14 cellular contexts compared by ENCODE assay signal in genomic region chr9:88258587-88258986, GRCh38.
DNase-seq lines count a peak whose midpoint lies in the region; ATAC-seq and TF ChIP-seq lines count a peak whose summit lies in the region.
"Had no signal": no experiment of that assay in that cellular context is flagged by ENCODE, and none has a peak within 500 bp of the region (broad histone marks: within the 10 kb centered on the region; RNA-seq: fewer than 3 reads in every experiment).

No MANE protein-coding gene starts in this region.

- H3K27ac ChIP-seq in heart left ventricle (peak overlapping the region in 5 of 12 donors; percentile 2 to 48 (median 31)), foreskin keratinocyte (no peak overlapping the region)

- peaks cover 17% of the 10 kb centered on the region for H3K4me1 Mint-ChIP-seq in neural crest cell
- H3K4me1 Mint-ChIP-seq in activated CD8-positive, alpha-beta T cell treated with anti-CD3 and anti-CD28 coated beads for 36 hours (ENCODE audit: low read depth), result peaks cover 4% of the 10 kb centered on the region

- no peak overlapping the region for H3K4me3 Mint-ChIP-seq in neural crest cell
- H3K4me3 Mint-ChIP-seq in activated CD8-positive, alpha-beta T cell treated with anti-CD3 and anti-CD28 coated beads for 36 hours, result no peak overlapping the region
- H3K4me3 Mint-ChIP-seq: activated B cell treated with CpG ODN at 0.5 μM for 24 hours; dendritic cell treated with granulocyte-macrophage colony-stimulating factor and Interleukin-4, amounts not matched to agents 40 ng/mL and 50 ng/mL, for 4 days had no signal

- H3K36me3 ChIP-seq in adipocyte (ENCODE audit: control insufficient read depth, insufficient read depth, low read length, severe bottlenecking) (no peaks in the 10 kb centered on the region), heart left ventricle (no peaks in the 10 kb centered on the region)

- POLR2A ChIA-PET in activated CD8-positive, alpha-beta T cell treated with anti-CD3 and anti-CD28 coated beads for 36 hours (lab: Charles Lee), result interaction anchor here (0.5 to 0.6 kb wide), 2 partner anchors 11 to 537 kb away, joined by 3 to 4 read pairs; no protein-coding TSS in a partner anchor

- 7 to 24% (median 11%) methylated on average over 13 of the region's 13 CpGs for WGBS in heart left ventricle, 4 donors

- DNase-seq in AG08395 (ENCODE audit: low spot score), result peak; percentile 65
- DNase-seq in adipocyte (ENCODE audit: low read depth), result peak; percentile 49
- DNase-seq in heart left ventricle, result peak; percentile 52 to 86 (median 69)
- DNase-seq in neural crest cell (ENCODE audit: low read depth, low spot score), result no peak
- DNase-seq in stimulated activated CD4-positive, alpha-beta T cell treated with anti-CD3 and anti-CD28 coated beads, Interleukin-15, amount 100 ng/mL, for 24 hours, result no peak
- no peak for DNase-seq in foreskin keratinocyte
- no peak for DNase-seq in activated CD8-positive, alpha-beta T cell treated with anti-CD3 and anti-CD28 coated beads for 36 hours
- DNase-seq: activated B cell treated with CpG ODN at 0.5 μM for 24 hours; activated gamma-delta T cell treated with Interleukin-2 at 50 U/mL for 16 hours; NCI-H345; occipital lobe; stimulated activated CD4-positive, alpha-beta T cell treated with anti-CD3 and anti-CD28 coated beads, Interleukin-4, amount 100 ng/mL, for 4 hours had no signal

- no peak overlapping the region for H3K9ac ChIP-seq in adipocyte (ENCODE audit: low read length)

- TF ChIP-seq CTCF in heart left ventricle (IDR thresholded peaks at IDR 0.05), result no peak
- no peak for TF ChIP-seq CTCF in neural crest cell (conservative IDR thresholded peaks at IDR 0.05)
- no peak for TF ChIP-seq CTCF in foreskin keratinocyte (conservative IDR thresholded peaks at IDR 0.05)
- TF ChIP-seq CTCF in activated CD8-positive, alpha-beta T cell treated with anti-CD3 and anti-CD28 coated beads for 36 hours (IDR thresholded peaks at IDR 0.05), result no peak

- H3K4me3 ChIP-seq in adipocyte (ENCODE audit: low read length), result peak overlapping the region; percentile 44
- H3K4me3 ChIP-seq in heart left ventricle, result no peak overlapping the region

- H3K27ac Mint-ChIP-seq in neural crest cell (ENCODE audit: unreplicated experiment), result peak overlapping the region; percentile 57
- no peak overlapping the region for H3K27ac Mint-ChIP-seq in activated CD8-positive, alpha-beta T cell treated with anti-CD3 and anti-CD28 coated beads for 36 hours
- H3K27ac Mint-ChIP-seq: activated B cell treated with CpG ODN at 0.5 μM for 24 hours; dendritic cell treated with granulocyte-macrophage colony-stimulating factor and Interleukin-4, amounts not matched to agents 40 ng/mL and 50 ng/mL, for 4 days had no signal

- intact Hi-C loops in heart left ventricle (cut with DNase I), result no loop called here
- intact Hi-C loops in activated CD8-positive, alpha-beta T cell treated with anti-CD3 and anti-CD28 coated beads for 36 hours (cut with micrococcal nuclease), result no loop called here

- CTCF ChIA-PET in activated CD8-positive, alpha-beta T cell treated with anti-CD3 and anti-CD28 coated beads for 36 hours (lab: Charles Lee), result no interaction called here

- ATAC-seq in heart left ventricle (peak; percentile 91 to 97 (median 94)), foreskin keratinocyte (no peak), GM18511 (IDR thresholded peaks at IDR 0.05; ENCODE audit: unreplicated experiment) (no peak)
- ATAC-seq in activated CD8-positive, alpha-beta T cell treated with anti-CD3 and anti-CD28 coated beads for 36 hours, result no peak

- no peaks in the 10 kb centered on the region for H3K36me3 Mint-ChIP-seq in neural crest cell (ENCODE audit: low read depth)
- no peaks in the 10 kb centered on the region for H3K36me3 Mint-ChIP-seq in activated CD8-positive, alpha-beta T cell treated with anti-CD3 and anti-CD28 coated beads for 36 hours (ENCODE audit: low read depth)

- peaks cover 3% of the 10 kb centered on the region for H3K27me3 ChIP-seq in adipocyte (replicated peaks; ENCODE audit: control insufficient read depth, insufficient read depth, low read length)
- no peaks in the 10 kb centered on the region for H3K27me3 ChIP-seq in heart left ventricle
- no peaks in the 10 kb centered on the region for H3K27me3 ChIP-seq in foreskin keratinocyte

- TF ChIP-seq POLR2A in heart left ventricle (IDR thresholded peaks at IDR 0.05), result no peak

- H3K9me3 Mint-ChIP-seq in neural crest cell, result no peaks in the 10 kb centered on the region
- peaks cover 3% of the 10 kb centered on the region for H3K9me3 Mint-ChIP-seq in activated CD8-positive, alpha-beta T cell treated with anti-CD3 and anti-CD28 coated beads for 36 hours

- H3K27me3 Mint-ChIP-seq in neural crest cell (ENCODE audit: low read depth), result no peaks in the 10 kb centered on the region
- no peaks in the 10 kb centered on the region for H3K27me3 Mint-ChIP-seq in activated CD8-positive, alpha-beta T cell treated with anti-CD3 and anti-CD28 coated beads for 36 hours
- H3K27me3 Mint-ChIP-seq: activated B cell treated with CpG ODN at 0.5 μM for 24 hours had no signal

- H3K4me1 ChIP-seq in adipocyte (ENCODE audit: control insufficient read depth, insufficient read depth, low read length) (peaks cover 15% of the 10 kb centered on the region), heart left ventricle (peaks cover 0 to 17% (median 14%) of the 10 kb centered on the region in 12 donors), foreskin keratinocyte (no peaks in the 10 kb centered on the region)

- H3K9me3 ChIP-seq in adipocyte (ENCODE audit: control insufficient read depth, low read length), result no peaks in the 10 kb centered on the region
- no peaks in the 10 kb centered on the region for H3K9me3 ChIP-seq in heart left ventricle

Comparison
In these comparisons a context has a peak if more than half of its experiments do, and no peak if none do; other contexts are left out.
1. DNase-seq: peak in AG08395 (single experiment), adipocyte (single experiment) and heart left ventricle (5 of 5); none in neural crest cell (single experiment), stimulated activated CD4-positive, alpha-beta T cell treated with anti-CD3 and anti-CD28 coated beads, Interleukin-15, amount 100 ng/mL, for 24 hours (single experiment), foreskin keratinocyte (0 of 2) and activated CD8-positive, alpha-beta T cell treated with anti-CD3 and anti-CD28 coated beads for 36 hours (single experiment).
2. ATAC-seq: peak in heart left ventricle (4 of 4); none in foreskin keratinocyte (single experiment), activated CD8-positive, alpha-beta T cell treated with anti-CD3 and anti-CD28 coated beads for 36 hours (single experiment) and GM18511 (single experiment).